Comparison of ENCODE assay signal across 1 cellular context in the genomic region with DNA sequence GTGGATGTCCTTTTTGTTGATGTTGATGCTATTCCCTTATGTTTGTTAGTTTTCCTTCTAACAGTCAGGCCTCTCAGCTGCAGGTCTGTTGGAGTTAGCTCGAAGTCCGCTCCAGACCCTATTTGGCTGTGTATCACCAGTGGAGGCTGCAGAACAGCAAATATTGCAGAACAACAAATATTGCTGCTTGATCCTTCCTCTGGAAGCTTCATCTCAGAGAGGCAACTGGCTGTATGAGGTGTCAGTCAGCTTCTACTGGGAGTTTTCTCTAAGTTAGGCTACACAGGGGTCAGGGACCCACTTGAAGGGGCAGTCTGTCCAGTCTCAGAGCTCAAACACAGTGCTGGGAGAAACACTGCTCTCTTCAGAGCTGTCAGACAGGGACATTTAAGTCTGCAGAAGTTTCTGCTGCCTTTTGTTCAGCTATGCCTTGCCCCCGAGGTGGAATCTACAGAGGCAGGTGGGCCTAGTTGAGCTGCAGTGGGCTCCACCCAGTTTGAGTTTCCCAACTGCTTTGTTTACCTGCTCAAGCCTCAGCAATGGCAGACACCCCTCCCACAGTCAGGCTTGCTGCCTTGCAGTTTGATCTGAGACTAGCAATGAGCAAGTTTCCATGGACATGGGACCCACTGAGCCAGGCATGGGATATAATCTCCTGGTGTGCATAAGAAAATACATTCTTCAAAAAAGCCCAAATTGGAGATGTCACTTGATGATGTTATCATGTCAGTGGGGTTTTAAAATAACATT.
TF ChIP-seq lines count a peak whose summit lies in the region.

No MANE protein-coding gene starts in this region.

TF ChIP-seq in HepG2, 621 proteins besides CTCF, POLR2A, EP300 and RAD21 (continued from another document):
- TF ChIP-seq ZBTB25 (CRISPR knock-in tag; IDR thresholded peaks at IDR 0.05) (no peak), ZNF468 (CRISPR knock-in tag; IDR thresholded peaks at IDR 0.05) (no peak), ZNF20 (CRISPR knock-in tag; IDR thresholded peaks at IDR 0.05) (no peak), ZNF660 (CRISPR knock-in tag; IDR thresholded peaks at IDR 0.05; ENCODE audit: borderline replicate concordance, low read depth) (no peak), ZFP36L1 (CRISPR knock-in tag; IDR thresholded peaks at IDR 0.05) (no peak), FOXP4 (CRISPR knock-in tag; IDR thresholded peaks at IDR 0.05) (peak; percentile 67), PHF5A (CRISPR knock-in tag; IDR thresholded peaks at IDR 0.05; ENCODE audit: low read depth, unreplicated experiment) (no peak), PCBP2 (optimal IDR thresholded peaks at IDR 0.05; ENCODE audit: low read depth, low read length, poor library complexity, severe bottlenecking) (no peak), ZSCAN20 (CRISPR knock-in tag; IDR thresholded peaks at IDR 0.05; ENCODE audit: borderline replicate concordance) (no peak), SMYD3 (CRISPR knock-in tag; IDR thresholded peaks at IDR 0.05) (no peak), MED13 (CRISPR knock-in tag; IDR thresholded peaks at IDR 0.05) (no peak), MYNN (CRISPR knock-in tag; IDR thresholded peaks at IDR 0.05; ENCODE audit: low read depth) (no peak), ZNF792 (CRISPR knock-in tag; IDR thresholded peaks at IDR 0.05) (no peak), TGIF2 (CRISPR knock-in tag; IDR thresholded peaks at IDR 0.05) (no peak)
- TF ChIP-seq, protein P1, sequence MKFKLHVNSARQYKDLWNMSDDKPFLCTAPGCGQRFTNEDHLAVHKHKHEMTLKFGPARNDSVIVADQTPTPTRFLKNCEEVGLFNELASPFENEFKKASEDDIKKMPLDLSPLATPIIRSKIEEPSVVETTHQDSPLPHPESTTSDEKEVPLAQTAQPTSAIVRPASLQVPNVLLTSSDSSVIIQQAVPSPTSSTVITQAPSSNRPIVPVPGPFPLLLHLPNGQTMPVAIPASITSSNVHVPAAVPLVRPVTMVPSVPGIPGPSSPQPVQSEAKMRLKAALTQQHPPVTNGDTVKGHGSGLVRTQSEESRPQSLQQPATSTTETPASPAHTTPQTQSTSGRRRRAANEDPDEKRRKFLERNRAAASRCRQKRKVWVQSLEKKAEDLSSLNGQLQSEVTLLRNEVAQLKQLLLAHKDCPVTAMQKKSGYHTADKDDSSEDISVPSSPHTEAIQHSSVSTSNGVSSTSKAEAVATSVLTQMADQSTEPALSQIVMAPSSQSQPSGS (CRISPR knock-in tag; IDR thresholded peaks at IDR 0.05): no peak
- TF ChIP-seq, protein P2, sequence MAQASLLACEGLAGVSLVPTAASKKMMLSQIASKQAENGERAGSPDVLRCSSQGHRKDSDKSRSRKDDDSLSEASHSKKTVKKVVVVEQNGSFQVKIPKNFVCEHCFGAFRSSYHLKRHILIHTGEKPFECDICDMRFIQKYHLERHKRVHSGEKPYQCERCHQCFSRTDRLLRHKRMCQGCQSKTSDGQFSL (CRISPR knock-in tag; IDR thresholded peaks at IDR 0.05): no peak
- TF ChIP-seq, protein P3, sequence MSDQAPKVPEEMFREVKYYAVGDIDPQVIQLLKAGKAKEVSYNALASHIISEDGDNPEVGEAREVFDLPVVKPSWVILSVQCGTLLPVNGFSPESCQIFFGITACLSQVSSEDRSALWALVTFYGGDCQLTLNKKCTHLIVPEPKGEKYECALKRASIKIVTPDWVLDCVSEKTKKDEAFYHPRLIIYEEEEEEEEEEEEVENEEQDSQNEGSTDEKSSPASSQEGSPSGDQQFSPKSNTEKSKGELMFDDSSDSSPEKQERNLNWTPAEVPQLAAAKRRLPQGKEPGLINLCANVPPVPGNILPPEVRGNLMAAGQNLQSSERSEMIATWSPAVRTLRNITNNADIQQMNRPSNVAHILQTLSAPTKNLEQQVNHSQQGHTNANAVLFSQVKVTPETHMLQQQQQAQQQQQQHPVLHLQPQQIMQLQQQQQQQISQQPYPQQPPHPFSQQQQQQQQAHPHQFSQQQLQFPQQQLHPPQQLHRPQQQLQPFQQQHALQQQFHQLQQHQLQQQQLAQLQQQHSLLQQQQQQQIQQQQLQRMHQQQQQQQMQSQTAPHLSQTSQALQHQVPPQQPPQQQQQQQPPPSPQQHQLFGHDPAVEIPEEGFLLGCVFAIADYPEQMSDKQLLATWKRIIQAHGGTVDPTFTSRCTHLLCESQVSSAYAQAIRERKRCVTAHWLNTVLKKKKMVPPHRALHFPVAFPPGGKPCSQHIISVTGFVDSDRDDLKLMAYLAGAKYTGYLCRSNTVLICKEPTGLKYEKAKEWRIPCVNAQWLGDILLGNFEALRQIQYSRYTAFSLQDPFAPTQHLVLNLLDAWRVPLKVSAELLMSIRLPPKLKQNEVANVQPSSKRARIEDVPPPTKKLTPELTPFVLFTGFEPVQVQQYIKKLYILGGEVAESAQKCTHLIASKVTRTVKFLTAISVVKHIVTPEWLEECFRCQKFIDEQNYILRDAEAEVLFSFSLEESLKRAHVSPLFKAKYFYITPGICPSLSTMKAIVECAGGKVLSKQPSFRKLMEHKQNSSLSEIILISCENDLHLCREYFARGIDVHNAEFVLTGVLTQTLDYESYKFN (CRISPR knock-in tag; conservative IDR thresholded peaks at IDR 0.05): peak; percentile 29; the same call in 1 of the 2 replicates
